Comparison of ENCODE assay signal across 17 cellular contexts in genomic region chr17:15912416-15912955, GRCh38. TPM values are rescaled to one million over a fixed set of nuclear protein-coding genes. Genes with fewer than 3 reads are reported as not detected.
A peak's percentile ranks its signal among the peaks of the same experiment; 100 is the strongest.
DNase-seq lines count a peak whose midpoint lies in the region; ATAC-seq, FAIRE-seq and TF ChIP-seq lines count a peak whose summit lies in the region.
"Had no signal": no experiment of that assay in that cellular context is flagged by ENCODE, and none has a peak within 500 bp of the region (broad histone marks: within the 10 kb centered on the region; RNA-seq: fewer than 3 reads in every experiment).

No MANE protein-coding gene starts in this region.

- H2AFZ ChIP-seq in neural progenitor cell (replicated peaks) = no peak overlapping the region

- no peak overlapping the region for H3K4me2 ChIP-seq in neural progenitor cell

- peak overlapping the region; percentile 13 for H3K4me3 Mint-ChIP-seq in neural progenitor cell
- H3K4me3 Mint-ChIP-seq: CD14-positive monocyte; CD8-positive, alpha-beta T cell had no signal

- ATAC-seq in GM18868 (IDR thresholded peaks at IDR 0.05; ENCODE audit: unreplicated experiment) = no peak
- ATAC-seq: CD8-positive, alpha-beta T cell; HepG2 had no signal

- H3K4me1 Mint-ChIP-seq in neural progenitor cell = peaks cover 2% of the 10 kb centered on the region

- H3K27ac ChIP-seq in neural progenitor cell = no peak overlapping the region
- H3K27ac ChIP-seq: 22Rv1 had no signal

- H3K4me3 ChIP-seq in bronchial epithelial cell (ENCODE audit: low read depth, low read length) (no peak overlapping the region), neural progenitor cell (no peak overlapping the region)
- H3K4me3 ChIP-seq: HAP-1 had no signal

- DNase-seq in NCI-H146 (lab: John Stamatoyannopoulos, UW) (peak; percentile 4), NCI-H146 treated with DMSO at 0.1 percent for 48 hours (lab: John Stamatoyannopoulos, UW; ENCODE audit: unreplicated experiment) (no peak), bronchial epithelial cell (ENCODE audit: low read depth) (no peak), neural progenitor cell (ENCODE audit: low spot score) (no peak), NCI-H1694 (lab: John Stamatoyannopoulos, UW) (no peak), NCI-H1092 treated with DMSO at 0.1 percent for 48 hours (lab: John Stamatoyannopoulos, UW) (no peak)
- DNase-seq: Caco-2; CD8-positive, alpha-beta T cell; DND-41; GDM1 had no signal

- TF ChIP-seq CTCF in bronchial epithelial cell (IDR thresholded peaks at IDR 0.05; ENCODE audit: insufficient read depth, low read length, severe bottlenecking) (no peak), neural progenitor cell (IDR thresholded peaks at IDR 0.05) (no peak)

- peaks cover 5% of the 10 kb centered on the region for H3K9me3 Mint-ChIP-seq in neural progenitor cell
- H3K9me3 Mint-ChIP-seq: CD8-positive, alpha-beta T cell had no signal

- no peak overlapping the region for H3K27ac Mint-ChIP-seq in neural progenitor cell
- H3K27ac Mint-ChIP-seq: CD8-positive, alpha-beta T cell had no signal

- no peak overlapping the region for H3K9ac ChIP-seq in neural progenitor cell

- H3K4me1 ChIP-seq in neural progenitor cell = peaks cover 4% of the 10 kb centered on the region
- H3K4me1 ChIP-seq: Caco-2, HAP-1 had no signal

- no peaks in the 10 kb centered on the region for H3K79me2 ChIP-seq in neural progenitor cell (ENCODE audit: low read depth)

- peak; percentile 64 for FAIRE-seq in bronchial epithelial cell (lab: Jason Lieb, UNC)
- FAIRE-seq: GM12892, H1, HepG2 had no signal

- H3K27me3 ChIP-seq in bronchial epithelial cell (ENCODE audit: control insufficient read depth, insufficient read depth, low read length) = no peaks in the 10 kb centered on the region
- no peaks in the 10 kb centered on the region for H3K27me3 ChIP-seq in neural progenitor cell

- no peaks in the 10 kb centered on the region for H3F3A ChIP-seq in neural progenitor cell (ENCODE audit: low read depth)

- H3K9me3 ChIP-seq in neural progenitor cell (ENCODE audit: low read depth) = no peaks in the 10 kb centered on the region
- H3K9me3 ChIP-seq: Caco-2, HAP-1 had no signal

- no peaks in the 10 kb centered on the region for H4K20me1 ChIP-seq in neural progenitor cell (ENCODE audit: low read depth)

- peaks cover 2% of the 10 kb centered on the region for H3K27me3 Mint-ChIP-seq in neural progenitor cell (ENCODE audit: insufficient read depth, low read depth)

- no peaks in the 10 kb centered on the region for H3K36me3 ChIP-seq in bronchial epithelial cell (ENCODE audit: control insufficient read depth, insufficient read depth, low read length)
- no peaks in the 10 kb centered on the region for H3K36me3 ChIP-seq in neural progenitor cell
- H3K36me3 ChIP-seq: HAP-1 had no signal

- no peaks in the 10 kb centered on the region for H3K36me3 Mint-ChIP-seq in neural progenitor cell
- H3K36me3 Mint-ChIP-seq: CD8-positive, alpha-beta T cell had no signal

RNA-seq across cellular contexts. Expression of gene ADORA2B, which starts 32.4 kb away (rescaled TPM):
- total RNA-seq in bronchial epithelial cell = 26.2 and 36.1 TPM in 2 replicates
- 1.9 and 4.4 TPM in 2 replicates for total RNA-seq in neural progenitor cell (ENCODE audit: low replicate concordance)
- total RNA-seq: CD8-positive, alpha-beta T cell had no signal
